ENCODE assay signal across 21 cellular contexts in genomic region chr14:45057349-45057748, GRCh38. TPM values are rescaled to one million over a fixed set of nuclear protein-coding genes. Genes with fewer than 3 reads are reported as not detected.
A peak's percentile ranks its signal among the peaks of the same experiment; 100 is the strongest.
DNase-seq lines count a peak whose midpoint lies in the region; ATAC-seq, FAIRE-seq and TF ChIP-seq lines count a peak whose summit lies in the region.
"Had no signal": no experiment of that assay in that cellular context is flagged by ENCODE, and none has a peak within 500 bp of the region (broad histone marks: within the 10 kb centered on the region; RNA-seq: fewer than 3 reads in every experiment).

No MANE protein-coding gene starts in this region.

- TF ChIP-seq EP300 in HepG2 (IDR thresholded peaks at IDR 0.05; ENCODE audit: low read depth in 2 of 2, low read length in 2 of 2) (no peak), HepG2 (CRISPR knock-in tag; IDR thresholded peaks at IDR 0.05; ENCODE audit: borderline replicate concordance) (no peak)

- no peak for TF ChIP-seq POLR2A in HepG2 (IDR thresholded peaks at IDR 0.05; ENCODE audit: insufficient read depth in 1 of 2, low read depth in 2 of 2, low read length in 2 of 2)
- no peak for TF ChIP-seq POLR2A in right lobe of liver (IDR thresholded peaks at IDR 0.05)

- H3K4me1 ChIP-seq in HepG2 (ENCODE audit: insufficient read depth, low read length) (peaks cover 34% of the 10 kb centered on the region), right lobe of liver (no peaks in the 10 kb centered on the region), pancreas (no peaks in the 10 kb centered on the region)
- H3K4me1 ChIP-seq: A549; BLaER1 treated with 17β-estradiol and CSF1 and Interleukin-3, amounts not matched to agents 10 nM and 100 nM; Caco-2 had no signal

- no peak for FAIRE-seq in HepG2 (lab: Jason Lieb, UNC)
- FAIRE-seq in pancreas (lab: Jason Lieb, UNC): peak; percentile 20
- FAIRE-seq: A549, D721Med, GM12891, GM19239 had no signal

- peaks cover 33% of the 10 kb centered on the region for H3K36me3 Mint-ChIP-seq in activated CD8-positive, alpha-beta T cell treated with anti-CD3 and anti-CD28 coated beads for 36 hours (ENCODE audit: low read depth)
- H3K36me3 Mint-ChIP-seq in activated CD8-positive, alpha-beta T cell treated with anti-CD3 and anti-CD28 coated beads, Interleukin-2, amount 10 ng/mL, durations not matched to agents 7 days and 5 days (ENCODE audit: low read depth): peaks cover 31% of the 10 kb centered on the region

- TF ChIP-seq RAD21 in HepG2 (CRISPR knock-in tag; IDR thresholded peaks at IDR 0.05): no peak

- no TSS peak for BruUV-seq in HepG2 (replicated peaks; lab: Mats Ljungman, UMichigan)

- intact Hi-C loops in activated CD8-positive, alpha-beta T cell treated with anti-CD3 and anti-CD28 coated beads for 36 hours (cut with micrococcal nuclease): no loop called here
- intact Hi-C loops in HepG2 (cut with micrococcal nuclease; ENCODE audit: unreplicated experiment): loop anchor here (2.0 kb wide), 1 partner anchor 77 kb away; the partner anchor contains the start of genes FANCM and FKBP3
- intact Hi-C loops in right lobe of liver (cut with DNase I): no loop called here
- intact Hi-C loops in pancreas (cut with DNase I): no loop called here

- H4K20me1 ChIP-seq in HepG2 (ENCODE audit: insufficient read depth, low read length): no peaks in the 10 kb centered on the region
- H4K20me1 ChIP-seq: BLaER1 treated with 17β-estradiol and CSF1 and Interleukin-3, amounts not matched to agents 10 nM and 100 nM had no signal

- POLR2A ChIA-PET in activated CD8-positive, alpha-beta T cell treated with anti-CD3 and anti-CD28 coated beads for 36 hours (lab: Charles Lee): no interaction called here
- POLR2A ChIA-PET in activated CD8-positive, alpha-beta T cell treated with anti-CD3 and anti-CD28 coated beads, Interleukin-2, amount 10 ng/mL, durations not matched to agents 7 days and 5 days (lab: Charles Lee): no interaction called here
- POLR2A ChIA-PET in HepG2 (lab: Yijun Ruan, JAX): interaction anchor here (1.5 kb wide), 1 partner anchor 95 kb away, joined by 4 read pairs; the partner anchor contains the start of genes KLHL28 and TOGARAM1

- no peaks in the 10 kb centered on the region for H3K27me3 ChIP-seq in HepG2 (ENCODE audit: control insufficient read depth in 1 of 2, insufficient read depth in 2 of 2, low read length in 2 of 2)
- H3K27me3 ChIP-seq in right lobe of liver: no peaks in the 10 kb centered on the region
- H3K27me3 ChIP-seq in pancreas: no peaks in the 10 kb centered on the region
- H3K27me3 ChIP-seq: BLaER1 treated with 17β-estradiol and CSF1 and Interleukin-3, amounts not matched to agents 10 nM and 100 nM had no signal

- H3K27ac ChIP-seq in HepG2 (ENCODE audit: extremely low read length, insufficient read depth, low read length): peak overlapping the region; percentile 55
- H3K27ac ChIP-seq in right lobe of liver: no peak overlapping the region
- no peak overlapping the region for H3K27ac ChIP-seq in pancreas
- no peak overlapping the region for H3K27ac ChIP-seq in caudate nucleus (ENCODE audit: low read depth, low read length)
- H3K27ac ChIP-seq: 22Rv1; A549; BLaER1 treated with 17β-estradiol and CSF1 and Interleukin-3, amounts not matched to agents 10 nM and 100 nM; C4-2B had no signal

- H3K9me3 ChIP-seq in HepG2 (ENCODE audit: low read length) (no peaks in the 10 kb centered on the region), right lobe of liver (no peaks in the 10 kb centered on the region), pancreas (no peaks in the 10 kb centered on the region)
- H3K9me3 ChIP-seq: A549; BLaER1 treated with 17β-estradiol and CSF1 and Interleukin-3, amounts not matched to agents 10 nM and 100 nM; Caco-2 had no signal

- CTCF ChIA-PET in activated CD8-positive, alpha-beta T cell treated with anti-CD3 and anti-CD28 coated beads for 36 hours (lab: Charles Lee): no interaction called here
- CTCF ChIA-PET in activated CD8-positive, alpha-beta T cell treated with anti-CD3 and anti-CD28 coated beads, Interleukin-2, amount 10 ng/mL, durations not matched to agents 7 days and 5 days (lab: Charles Lee): no interaction called here
- CTCF ChIA-PET in HepG2 (lab: Yijun Ruan, JAX; ENCODE audit: low intra/inter-chr PET ratio, low total read pairs): no interaction called here

- H3K4me2 ChIP-seq in HepG2 (ENCODE audit: low read depth, low read length): peak overlapping the region; percentile 28
- H3K4me2 ChIP-seq: A549; BLaER1 treated with 17β-estradiol and CSF1 and Interleukin-3, amounts not matched to agents 10 nM and 100 nM had no signal

- H3K4me3 ChIP-seq in HepG2 (replicated peaks in 1 of 3; ENCODE audit: insufficient read depth in 1 of 3, low read depth in 2 of 3, low read length in 3 of 3) (no peak overlapping the region; a peak in 1 of 6 replicates), right lobe of liver (no peak overlapping the region), pancreas (no peak overlapping the region)
- H3K4me3 ChIP-seq: A549; BLaER1 treated with 17β-estradiol and CSF1 and Interleukin-3, amounts not matched to agents 10 nM and 100 nM had no signal

- in situ Hi-C loops in HepG2 (cut with HindIII; ENCODE audit: extremely low pct_ligation_motif_present, low pct_unique_long_range_greater_than_20kb): no loop called here

- H3K27me3 Mint-ChIP-seq in activated CD8-positive, alpha-beta T cell treated with anti-CD3 and anti-CD28 coated beads for 36 hours: no peaks in the 10 kb centered on the region
- H3K27me3 Mint-ChIP-seq in activated CD8-positive, alpha-beta T cell treated with anti-CD3 and anti-CD28 coated beads, Interleukin-2, amount 10 ng/mL, durations not matched to agents 7 days and 5 days (ENCODE audit: low read depth): no peaks in the 10 kb centered on the region
- H3K27me3 Mint-ChIP-seq: B cell; CD4-positive, alpha-beta T cell had no signal

- peaks cover 8% of the 10 kb centered on the region for H3K9me3 Mint-ChIP-seq in activated CD8-positive, alpha-beta T cell treated with anti-CD3 and anti-CD28 coated beads for 36 hours
- H3K9me3 Mint-ChIP-seq in activated CD8-positive, alpha-beta T cell treated with anti-CD3 and anti-CD28 coated beads, Interleukin-2, amount 10 ng/mL, durations not matched to agents 7 days and 5 days (ENCODE audit: insufficient read depth): no peaks in the 10 kb centered on the region
- H3K9me3 Mint-ChIP-seq: CD4-positive, alpha-beta T cell had no signal

- no peak for ATAC-seq in activated CD8-positive, alpha-beta T cell treated with anti-CD3 and anti-CD28 coated beads for 36 hours
- no peak for ATAC-seq in activated CD8-positive, alpha-beta T cell treated with anti-CD3 and anti-CD28 coated beads, Interleukin-2, amount 10 ng/mL, durations not matched to agents 7 days and 5 days
- ATAC-seq in HepG2 (peak; percentile 27; the same call in 2 of the 3 replicates), right lobe of liver (no peak), pancreas (no peak)
- ATAC-seq: A549; CD8-positive, alpha-beta T cell had no signal

- no peaks in the 10 kb centered on the region for H3K79me2 ChIP-seq in HepG2 (ENCODE audit: insufficient read depth, low read length)

- H3K27ac Mint-ChIP-seq in activated CD8-positive, alpha-beta T cell treated with anti-CD3 and anti-CD28 coated beads for 36 hours: peak overlapping the region; percentile 13
- no peak overlapping the region for H3K27ac Mint-ChIP-seq in activated CD8-positive, alpha-beta T cell treated with anti-CD3 and anti-CD28 coated beads, Interleukin-2, amount 10 ng/mL, durations not matched to agents 7 days and 5 days
- H3K27ac Mint-ChIP-seq: B cell; CD4-positive, alpha-beta T cell; CD8-positive, alpha-beta T cell had no signal

- no peak overlapping the region for H3K9ac ChIP-seq in HepG2 (ENCODE audit: insufficient read depth, low read depth, low read length)
- H3K9ac ChIP-seq: BLaER1 treated with 17β-estradiol and CSF1 and Interleukin-3, amounts not matched to agents 10 nM and 100 nM had no signal

- no peak overlapping the region for H3K4me3 Mint-ChIP-seq in activated CD8-positive, alpha-beta T cell treated with anti-CD3 and anti-CD28 coated beads for 36 hours
- no peak overlapping the region for H3K4me3 Mint-ChIP-seq in activated CD8-positive, alpha-beta T cell treated with anti-CD3 and anti-CD28 coated beads, Interleukin-2, amount 10 ng/mL, durations not matched to agents 7 days and 5 days
- H3K4me3 Mint-ChIP-seq: B cell; CD4-positive, alpha-beta T cell; CD8-positive, alpha-beta T cell had no signal

- no peak for TF ChIP-seq CTCF in activated CD8-positive, alpha-beta T cell treated with anti-CD3 and anti-CD28 coated beads for 36 hours (IDR thresholded peaks at IDR 0.05)
- TF ChIP-seq CTCF in HepG2 (CRISPR knock-in tag; IDR thresholded peaks at IDR 0.05): no peak
- no peak for TF ChIP-seq CTCF in right lobe of liver (IDR thresholded peaks at IDR 0.05)
- no peak for TF ChIP-seq CTCF in pancreas (IDR thresholded peaks at IDR 0.05)

- no peak for DNase-seq in activated CD8-positive, alpha-beta T cell treated with anti-CD3 and anti-CD28 coated beads for 36 hours
- no peak for DNase-seq in activated CD8-positive, alpha-beta T cell treated with anti-CD3 and anti-CD28 coated beads, Interleukin-2, amount 10 ng/mL, durations not matched to agents 7 days and 5 days
- DNase-seq in HepG2 (ENCODE audit: low spot score): no peak
- DNase-seq in right lobe of liver: no peak
- DNase-seq in pancreas: no peak
- DNase-seq in caudate nucleus (lab: John Stamatoyannopoulos, UW): no peak
- DNase-seq: AML-193; Caco-2; Calu3; CD4-positive, alpha-beta T cell; CD8-positive, alpha-beta T cell; DMS79 treated with DMSO at 0.1 percent for 48 hours; GF-D8 had no signal

- H3K36me3 ChIP-seq in HepG2 (replicated peaks in 1 of 2; ENCODE audit: control insufficient read depth in 1 of 2, insufficient read depth in 2 of 2, low read length in 2 of 2): no peaks in the 10 kb centered on the region; a peak in 1 of 5 replicates
- H3K36me3 ChIP-seq in right lobe of liver: peaks cover 0 to 3% (median 1%) of the 10 kb centered on the region in 4 donors
- H3K36me3 ChIP-seq in pancreas: peaks cover 0 to 20% (median 0%) of the 10 kb centered on the region in 3 donors

- WGBS in HepG2 (ENCODE audit: low lambda C conversion rate): 66% methylated on average over 2 of the region's 2 CpGs
- 74% methylated on average over 2 of the region's 2 CpGs for WGBS in right lobe of liver (ENCODE audit: insufficient coverage, low coverage, low lambda C conversion rate, missing lambda C conversion rate)
- WGBS in pancreas, 2 donors: 94 to 97% methylated on average over 2 of the region's 2 CpGs

- no peaks in the 10 kb centered on the region for H3K4me1 Mint-ChIP-seq in activated CD8-positive, alpha-beta T cell treated with anti-CD3 and anti-CD28 coated beads for 36 hours (ENCODE audit: low read depth)
- no peaks in the 10 kb centered on the region for H3K4me1 Mint-ChIP-seq in activated CD8-positive, alpha-beta T cell treated with anti-CD3 and anti-CD28 coated beads, Interleukin-2, amount 10 ng/mL, durations not matched to agents 7 days and 5 days (ENCODE audit: low read depth)
- H3K4me1 Mint-ChIP-seq: B cell had no signal

- H2AFZ ChIP-seq in HepG2 (ENCODE audit: low read length): no peak overlapping the region

RNA-seq across cellular contexts. Expression of gene PRPF39, which starts 26.6 kb away (rescaled TPM):
- 10 to 100 TPM; 45.7 to 48.3 TPM for total RNA-seq in activated CD8-positive, alpha-beta T cell treated with anti-CD3 and anti-CD28 coated beads for 36 hours
- 10 to 100 TPM; 41.0 to 41.6 TPM for total RNA-seq in activated CD8-positive, alpha-beta T cell treated with anti-CD3 and anti-CD28 coated beads, Interleukin-2, amount 10 ng/mL, durations not matched to agents 7 days and 5 days
- total RNA-seq in HepG2 (2016; rRNA removed; fragmentation: Illumina TruSeq; extraction: Trizol) (28.8 and 44.2 TPM in 2 replicates), right lobe of liver (10 to 100 TPM in 3 of 6 experiments, 1 to 10 TPM in 3; 7.3 to 15.1 (median 10.4) TPM), pancreas (10 to 100 TPM; 13.2 to 25.4 (median 22.2) TPM)
- total RNA-seq in HepG2 (2016; cell fraction: cytosol; rRNA removed; fragmentation: Illumina TruSeq; extraction: Trizol; ENCODE audit: low read depth): 8.5 and 10.2 TPM in 2 replicates
- total RNA-seq in HepG2 (2016; cell fraction: insoluble cytoplasmic fraction; rRNA removed; fragmentation: Illumina TruSeq; extraction: Trizol): 31.1 and 40.1 TPM in 2 replicates
- total RNA-seq in HepG2 (2016; cell fraction: membrane; rRNA removed; fragmentation: Illumina TruSeq; extraction: Trizol): 10.9 and 11.4 TPM in 2 replicates
- total RNA-seq in HepG2 (2016; cell fraction: nucleus; rRNA removed; fragmentation: Illumina TruSeq; extraction: Trizol): 78.2 and 85.9 TPM in 2 replicates
- polyA plus RNA-seq in HepG2 (2011; rRNA removed) (65.0 and 68.0 TPM in 2 replicates), pancreas (10 to 100 TPM; 27.0 to 36.8 TPM)
- polyA plus RNA-seq in HepG2 (2011; cell fraction: cytosol; rRNA removed): 10.1 and 10.5 TPM in 2 replicates
- polyA plus RNA-seq in HepG2 (2011; cell fraction: nucleus; rRNA removed): 138 and 158 TPM in 2 replicates
- polyA plus RNA-seq in HepG2 (2012): 30.5 and 36.1 TPM in 2 replicates
- polyA plus RNA-seq in HepG2 (2016; cell fraction: cytosol; fragmentation: Illumina TruSeq; extraction: Trizol; ENCODE audit: low read depth): 2.5 and 2.8 TPM in 2 replicates
- polyA plus RNA-seq in HepG2 (2016; cell fraction: insoluble cytoplasmic fraction; fragmentation: Illumina TruSeq; extraction: Trizol; ENCODE audit: low read depth): 21.4 and 23.9 TPM in 2 replicates
- 4.6 and 5.1 TPM in 2 replicates for polyA plus RNA-seq in HepG2 (2016; cell fraction: membrane; fragmentation: Illumina TruSeq; extraction: Trizol; ENCODE audit: low read depth)
- polyA plus RNA-seq in HepG2 (2016; cell fraction: nucleus; fragmentation: Illumina TruSeq; extraction: Trizol; ENCODE audit: insufficient read depth, low read depth): 169 and 172 TPM in 2 replicates
- polyA minus RNA-seq in HepG2 (2011; rRNA and poly(A)+ RNA removed; ENCODE audit: low replicate concordance): 48.4 and 56.4 TPM in 2 replicates
- 7.5 and 12.0 TPM in 2 replicates for polyA minus RNA-seq in HepG2 (2011; cell fraction: cytosol; rRNA and poly(A)+ RNA removed)
- 207 and 269 TPM in 2 replicates for polyA minus RNA-seq in HepG2 (2011; cell fraction: nucleus; rRNA and poly(A)+ RNA removed)
